ENCODE assay signal across 14 cellular contexts in genomic region chr4:85489273-85489672, GRCh38. TPM values are rescaled to one million over a fixed set of nuclear protein-coding genes. Genes with fewer than 3 reads are reported as not detected.
DNase-seq lines count a peak whose midpoint lies in the region; ATAC-seq, FAIRE-seq and TF ChIP-seq lines count a peak whose summit lies in the region.
"Had no signal": no experiment of that assay in that cellular context is flagged by ENCODE, and none has a peak within 500 bp of the region (broad histone marks: within the 10 kb centered on the region; RNA-seq: fewer than 3 reads in every experiment).

No MANE protein-coding gene starts in this region.

- no peak for TF ChIP-seq CTCF in bronchial epithelial cell (IDR thresholded peaks at IDR 0.05; ENCODE audit: insufficient read depth, low read length, severe bottlenecking)
- TF ChIP-seq CTCF in mucosa of descending colon (IDR thresholded peaks at IDR 0.05), result no peak

- no peaks in the 10 kb centered on the region for H3K27me3 ChIP-seq in bronchial epithelial cell (ENCODE audit: control insufficient read depth, insufficient read depth, low read length)
- H3K27me3 ChIP-seq: ascending aorta, testis had no signal

- no peak for FAIRE-seq in bronchial epithelial cell (lab: Jason Lieb, UNC)
- FAIRE-seq: GM19239 had no signal

- intact Hi-C loops in mucosa of descending colon (cut with DNase I, micrococcal nuclease), result no loop called here

- H3K36me3 ChIP-seq in bronchial epithelial cell (ENCODE audit: control insufficient read depth, insufficient read depth, low read length), result no peaks in the 10 kb centered on the region
- H3K36me3 ChIP-seq in mucosa of descending colon (ENCODE audit: low read depth), result no peaks in the 10 kb centered on the region
- H3K36me3 ChIP-seq: ascending aorta had no signal

- H3K4me1 Mint-ChIP-seq in effector memory CD8-positive, alpha-beta T cell (ENCODE audit: low read depth in 2 of 2), result no peaks in the 10 kb centered on the region
- no peaks in the 10 kb centered on the region for H3K4me1 Mint-ChIP-seq in activated naive CD8-positive, alpha-beta T cell treated with anti-CD3 and anti-CD28 coated beads, Interleukin-2, amount 50 U/mL, for 24 hours
- H3K4me1 Mint-ChIP-seq: CD4-positive, alpha-beta memory T cell had no signal

- H3K4me3 ChIP-seq in bronchial epithelial cell (ENCODE audit: low read depth, low read length), result no peak overlapping the region
- no peak overlapping the region for H3K4me3 ChIP-seq in mucosa of descending colon
- H3K4me3 ChIP-seq: ascending aorta, testis had no signal

- ATAC-seq in mucosa of descending colon, result peak; percentile 68
- no peak for ATAC-seq in effector memory CD8-positive, alpha-beta T cell (replicated peaks)
- no peak for ATAC-seq in activated naive CD8-positive, alpha-beta T cell treated with anti-CD3 and anti-CD28 coated beads, Interleukin-2, amount 50 U/mL, for 24 hours

- DNase-seq in EH (ENCODE audit: low read depth), result peak; percentile 84
- DNase-seq in M059J (ENCODE audit: low read depth), result peak; percentile 82
- DNase-seq in bronchial epithelial cell (ENCODE audit: low read depth), result peak; percentile 61
- no peak for DNase-seq in mucosa of descending colon
- DNase-seq in effector memory CD8-positive, alpha-beta T cell, result no peak
- no peak for DNase-seq in NCI-H510A treated with DMSO at 0.1 percent for 48 hours (lab: John Stamatoyannopoulos, UW)
- DNase-seq in activated naive CD8-positive, alpha-beta T cell treated with anti-CD3 and anti-CD28 coated beads, Interleukin-2, amount 50 U/mL, for 24 hours, result no peak
- DNase-seq in stimulated activated CD4-positive, alpha-beta T cell treated with anti-CD3 and anti-CD28 coated beads, Interleukin-4, amount 100 ng/mL, for 1 hour, result no peak
- DNase-seq: CD4-positive, alpha-beta memory T cell; NCI-H1092 treated with DMSO at 0.1 percent for 48 hours; nucleus accumbens; testis had no signal

- no peak overlapping the region for H3K27ac Mint-ChIP-seq in effector memory CD8-positive, alpha-beta T cell
- no peak overlapping the region for H3K27ac Mint-ChIP-seq in activated naive CD8-positive, alpha-beta T cell treated with anti-CD3 and anti-CD28 coated beads, Interleukin-2, amount 50 U/mL, for 24 hours
- H3K27ac Mint-ChIP-seq: CD4-positive, alpha-beta memory T cell had no signal

- peaks cover 6 to 9% of the 10 kb centered on the region in 2 donors for H3K9me3 Mint-ChIP-seq in effector memory CD8-positive, alpha-beta T cell
- H3K9me3 Mint-ChIP-seq in activated naive CD8-positive, alpha-beta T cell treated with anti-CD3 and anti-CD28 coated beads, Interleukin-2, amount 50 U/mL, for 24 hours, result no peaks in the 10 kb centered on the region

- H3K4me1 ChIP-seq in mucosa of descending colon (ENCODE audit: low read depth), result no peaks in the 10 kb centered on the region
- H3K4me1 ChIP-seq: ascending aorta, testis had no signal

- no peaks in the 10 kb centered on the region for H3K9me3 ChIP-seq in mucosa of descending colon
- H3K9me3 ChIP-seq: ascending aorta, testis had no signal

- no peak overlapping the region for H3K4me3 Mint-ChIP-seq in effector memory CD8-positive, alpha-beta T cell
- H3K4me3 Mint-ChIP-seq in activated naive CD8-positive, alpha-beta T cell treated with anti-CD3 and anti-CD28 coated beads, Interleukin-2, amount 50 U/mL, for 24 hours, result no peak overlapping the region
- H3K4me3 Mint-ChIP-seq: CD4-positive, alpha-beta memory T cell had no signal

- no peaks in the 10 kb centered on the region for H3K27me3 Mint-ChIP-seq in effector memory CD8-positive, alpha-beta T cell
- H3K27me3 Mint-ChIP-seq in activated naive CD8-positive, alpha-beta T cell treated with anti-CD3 and anti-CD28 coated beads, Interleukin-2, amount 50 U/mL, for 24 hours, result no peaks in the 10 kb centered on the region

- H3K36me3 Mint-ChIP-seq in effector memory CD8-positive, alpha-beta T cell (ENCODE audit: insufficient read depth), result no peaks in the 10 kb centered on the region
- H3K36me3 Mint-ChIP-seq in activated naive CD8-positive, alpha-beta T cell treated with anti-CD3 and anti-CD28 coated beads, Interleukin-2, amount 50 U/mL, for 24 hours (ENCODE audit: low read depth), result no peaks in the 10 kb centered on the region
- H3K36me3 Mint-ChIP-seq: CD4-positive, alpha-beta memory T cell had no signal

RNA-seq across cellular contexts. Expression of gene ARHGAP24, which starts 14.3 kb away (rescaled TPM):
- 7.9 and 14.2 TPM in 2 replicates for total RNA-seq in M059J (2014; rRNA removed; shearing (Covaris generic))
- 11.1 and 12.7 TPM in 2 replicates for total RNA-seq in bronchial epithelial cell
- total RNA-seq in mucosa of descending colon, result 10 to 100 TPM in 1 of 3 donors, 1 to 10 TPM in 2; 5.2 to 11.6 (median 6.7) TPM
- total RNA-seq: CD4-positive, alpha-beta memory T cell had no signal

Comparison
In these comparisons a context has a peak if more than half of its experiments do, and no peak if none do; other contexts are left out.
1. DNase-seq: peak in EH (single experiment), M059J (single experiment) and bronchial epithelial cell (single experiment); none in mucosa of descending colon (0 of 3), effector memory CD8-positive, alpha-beta T cell (0 of 3), NCI-H510A treated with DMSO at 0.1 percent for 48 hours (single experiment), activated naive CD8-positive, alpha-beta T cell treated with anti-CD3 and anti-CD28 coated beads, Interleukin-2, amount 50 U/mL, for 24 hours (single experiment) and stimulated activated CD4-positive, alpha-beta T cell treated with anti-CD3 and anti-CD28 coated beads, Interleukin-4, amount 100 ng/mL, for 1 hour (single experiment).